ENCODE assay signal across 10 cellular contexts in genomic region chr6:170296746-170297576, GRCh38. TPM values are rescaled to one million over a fixed set of nuclear protein-coding genes. Genes with fewer than 3 reads are reported as not detected.
DNase-seq lines count a peak whose midpoint lies in the region; ATAC-seq and TF ChIP-seq lines count a peak whose summit lies in the region.
"Had no signal": no experiment of that assay in that cellular context is flagged by ENCODE, and none has a peak within 500 bp of the region (broad histone marks: within the 10 kb centered on the region; RNA-seq: fewer than 3 reads in every experiment).

No MANE protein-coding gene starts in this region.

- peaks cover 2% of the 10 kb centered on the region for H3K9me3 ChIP-seq in neuron (ENCODE audit: low read length)
- H3K9me3 ChIP-seq in OCI-LY7 (ENCODE audit: low read length) = peaks cover 10% of the 10 kb centered on the region; the same call in 1 of the 2 replicates

- H3K4me2 ChIP-seq in OCI-LY7 (ENCODE audit: low read length) = no peak overlapping the region

- H3K27ac ChIP-seq in dorsolateral prefrontal cortex (peak overlapping the region in 58 of 59 donors; percentile 15 to 98 (median 87)), OCI-LY7 (ENCODE audit: low read depth, low read length, poor library complexity, severe bottlenecking) (no peak overlapping the region)

- peak in 1 of 56 donors; percentile 5 for TF ChIP-seq CTCF in dorsolateral prefrontal cortex (IDR thresholded peaks at IDR 0.05 in 54 of 56, conservative IDR thresholded peaks at IDR 0.05 in 2 of 56; ENCODE audit: low read depth in 1 of 56, partially characterized antibody in 56 of 56)
- no peak for TF ChIP-seq CTCF in OCI-LY7 (conservative IDR thresholded peaks at IDR 0.05; ENCODE audit: low read length)

- 0 out of 2 replicates have a peak, but pooled peaks cover 5% of the 10 kb centered on the region for H4K20me1 ChIP-seq in OCI-LY7 (ENCODE audit: insufficient read depth, low read length)

- no peaks in the 10 kb centered on the region for H3K36me3 ChIP-seq in neuron (ENCODE audit: insufficient read depth, low read length)
- no peaks in the 10 kb centered on the region for H3K36me3 ChIP-seq in OCI-LY7 (ENCODE audit: insufficient read depth, low read length)

- H3K27me3 ChIP-seq in dorsolateral prefrontal cortex (peaks cover 0 to 58% (median 31%) of the 10 kb centered on the region in 45 donors), neuron (ENCODE audit: insufficient read depth, low read length) (no peaks in the 10 kb centered on the region)

- H2AFZ ChIP-seq in neuron (ENCODE audit: low read depth, low read length) (peak overlapping the region; percentile 44), OCI-LY7 (ENCODE audit: low read length) (no peak overlapping the region)

- H3K79me2 ChIP-seq in OCI-LY7 (ENCODE audit: insufficient read depth, low read depth, low read length) = no peaks in the 10 kb centered on the region

- CTCF ChIA-PET in OCI-LY7 (lab: Charles Lee; ENCODE audit: unreplicated experiment) (interaction anchor here (0.6 kb wide), 1 partner anchor 388 kb away, joined by 3 read pairs; no protein-coding TSS in a partner anchor), HEK293T (lab: Yijun Ruan, JAX) (no interaction called here)

- intact Hi-C loops in dorsolateral prefrontal cortex (cut with DNase I) (loop anchor here (5.0 to 10.0 kb wide), 3 partner anchors 75 to 238 kb away; no protein-coding TSS in a partner anchor), OCI-LY7 (cut with micrococcal nuclease; ENCODE audit: unreplicated experiment) (loop anchor here (10.0 kb wide), 1 partner anchor 502 kb away; no protein-coding TSS in a partner anchor)

- POLR2A ChIA-PET in OCI-LY7 (lab: Charles Lee) = no interaction called here
- POLR2A ChIA-PET in HEK293T (lab: Yijun Ruan, JAX) = no interaction called here

- peak overlapping the region; percentile 6 to 70 (median 54) for H3K4me3 ChIP-seq in dorsolateral prefrontal cortex
- H3K4me3 ChIP-seq in neuron (ENCODE audit: low read length) = peak overlapping the region; percentile 49
- H3K4me3 ChIP-seq in OCI-LY7 (ENCODE audit: low read depth, low read length, poor library complexity, severe bottlenecking) = no peak overlapping the region

- ATAC-seq in activated CD4-positive, CD25-positive, alpha-beta regulatory T cell treated with anti-CD3 and anti-CD28 coated beads, Interleukin-2, amount 50 U/mL, for 24 hours = no peak
- ATAC-seq: natural killer cell had no signal

- H3K9me2 ChIP-seq in OCI-LY7 (ENCODE audit: insufficient read depth, low read length) = no peaks in the 10 kb centered on the region

- H3K4me1 ChIP-seq in neuron (ENCODE audit: insufficient read depth, low read length) (peaks cover 61% of the 10 kb centered on the region), OCI-LY7 (ENCODE audit: insufficient read depth, low read length, poor library complexity, severe bottlenecking) (peaks cover 7% of the 10 kb centered on the region)

- no TSS peak for BruUV-seq in OCI-LY7 (replicated peaks; lab: Mats Ljungman, UMichigan)

- DNase-seq in DMS153 treated with DMSO at 0.1 percent for 48 hours (lab: John Stamatoyannopoulos, UW; ENCODE audit: unreplicated experiment) = peak; percentile 30
- peak; percentile 63 for DNase-seq in NCI-H1092 treated with DMSO at 0.1 percent for 48 hours (lab: John Stamatoyannopoulos, UW)
- DNase-seq in dorsolateral prefrontal cortex = peak in 2 of 10 donors; percentile 50 to 68
- DNase-seq in OCI-LY7 (ENCODE audit: low spot score) = no peak
- DNase-seq in activated CD4-positive, alpha-beta T cell treated with anti-CD3 and anti-CD28 coated beads for 4 hours = no peak
- DNase-seq in HEK293T (ENCODE audit: extremely low spot score) = no peak
- DNase-seq: activated CD4-positive, alpha-beta T cell treated with anti-CD3 and anti-CD28 coated beads, Interleukin-2, amount 50 U/mL, for 48 hours; natural killer cell had no signal

TF ChIP-seq in HEK293T, 16 proteins besides CTCF, POLR2A, EP300 and RAD21:
- TF ChIP-seq CTBP1 (IDR thresholded peaks at IDR 0.05; ENCODE audit: borderline replicate concordance) (no peak), FOXM1 (IDR thresholded peaks at IDR 0.05; ENCODE audit: borderline replicate concordance) (no peak), FOXK2 (IDR thresholded peaks at IDR 0.05) (no peak), FOXA1 (IDR thresholded peaks at IDR 0.05) (no peak), BHLHE40 (IDR thresholded peaks at IDR 0.05; ENCODE audit: borderline replicate concordance) (no peak), PKNOX1 (IDR thresholded peaks at IDR 0.05) (no peak; the same call in 1 of the 2 replicates), L3MBTL2 (conservative IDR thresholded peaks at IDR 0.05) (no peak), LEF1 (IDR thresholded peaks at IDR 0.05; ENCODE audit: borderline replicate concordance) (no peak), TARDBP (IDR thresholded peaks at IDR 0.05) (no peak)
TF ChIP-seq in HEK293T: peak in this region for 0.

RNA-seq across cellular contexts. Expression of gene DLL1, which starts 6.1 kb away (rescaled TPM):
- 10 to 100 TPM in 104 of 120 experiments, 1 to 10 TPM in 16; 4.7 to 47.2 (median 15.7) TPM for total RNA-seq in dorsolateral prefrontal cortex
- total RNA-seq in OCI-LY7 (2014; rRNA removed; shearing (Covaris generic)) = 0.05 TPM in 1 of 2 replicates, not detected in the other
- total RNA-seq in OCI-LY7 (2022) = 0.28 TPM in 1 of 2 replicates, not detected in the other

RNA-seq across cellular contexts. Expression of gene FAM120B, which starts 9.6 kb away (rescaled TPM):
- 10 to 100 TPM; 37.3 to 72.0 (median 55.7) TPM for total RNA-seq in dorsolateral prefrontal cortex
- total RNA-seq in OCI-LY7 (2014; rRNA removed; shearing (Covaris generic)) = 12.8 and 15.2 TPM in 2 replicates
- total RNA-seq in OCI-LY7 (2022) = 32.9 and 34.8 TPM in 2 replicates

Comparison
In these comparisons a context has a peak if more than half of its experiments do, and no peak if none do; other contexts are left out.
1. DNase-seq: peak in DMS153 treated with DMSO at 0.1 percent for 48 hours (single experiment) and NCI-H1092 treated with DMSO at 0.1 percent for 48 hours (single experiment); none in OCI-LY7 (single experiment), activated CD4-positive, alpha-beta T cell treated with anti-CD3 and anti-CD28 coated beads for 4 hours (0 of 2) and HEK293T (single experiment).
2. RNA of gene DLL1, which starts 6.1 kb away (total RNA-seq): 4.7 to 47.2 TPM in dorsolateral prefrontal cortex; 0.05 to 0.28 TPM in OCI-LY7; every median in the first group is over 4 times any median in the second.